8 cellular contexts compared by ENCODE assay signal in the genomic region with DNA sequence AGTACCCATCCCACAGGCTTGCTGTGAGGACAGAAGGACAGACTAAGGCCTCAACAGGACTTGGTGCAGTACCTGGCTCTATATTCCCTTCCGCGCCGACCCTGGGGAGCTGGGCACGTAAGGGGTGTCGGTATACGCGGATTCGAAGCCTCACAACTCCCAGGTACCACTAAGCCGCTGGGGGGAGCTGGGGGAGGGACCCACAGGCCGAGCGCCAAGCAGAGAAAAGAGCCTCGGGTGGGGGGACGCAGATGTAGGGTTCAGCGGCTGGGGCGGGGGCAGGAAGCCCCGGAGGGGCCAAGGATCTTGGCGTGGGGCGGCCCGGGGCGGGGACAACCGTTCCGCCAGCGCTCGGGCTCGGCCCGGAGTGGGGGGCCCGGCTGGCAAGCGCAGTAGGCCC.
A peak's percentile ranks its signal among the peaks of the same experiment; 100 is the strongest.
DNase-seq lines count a peak whose midpoint lies in the region; ATAC-seq, FAIRE-seq and TF ChIP-seq lines count a peak whose summit lies in the region.

No MANE protein-coding gene starts in this region.

- H3K36me3 Mint-ChIP-seq in T-helper 1 cell treated with Interleukin-12 subunit alpha and Interleukin-12 subunit beta and Interleukin-4 antibody, amounts not matched to agents 30 μg/mL and 1 μg/mL, for 36 hours (ENCODE audit: low read depth), result peaks cover 28% of the 10 kb centered on the region
- H3K36me3 Mint-ChIP-seq in immature natural killer cell, result peaks cover 9 to 15% (median 15%) of the 10 kb centered on the region in 3 donors

- peak; percentile 11 for ATAC-seq in HG03103 (IDR thresholded peaks at IDR 0.05; ENCODE audit: low read depth, unreplicated experiment)
- ATAC-seq in K562, result peak; percentile 65

- CTCF ChIA-PET in K562 (lab: Yijun Ruan, JAX; ENCODE audit: low intra/inter-chr PET ratio), result interaction anchor here (0.7 to 2.4 kb wide), 3 partner anchors 13 to 959 kb away, joined by 3 to 9 read pairs (median 3); no protein-coding TSS in a partner anchor

- POLR2A ChIA-PET in K562 (lab: Yijun Ruan, JAX), result interaction anchor here (1.0 to 2.8 kb wide), 5 partner anchors 13 to 226 kb away, joined by 3 to 14 read pairs (median 6); no protein-coding TSS in a partner anchor

- H3K27ac ChIP-seq in K562 (ENCODE audit: extremely low read depth, low read depth, low read length), result peak overlapping the region; percentile 83

- H4K20me1 ChIP-seq in K562 (replicated peaks; ENCODE audit: control insufficient read depth, insufficient read depth, low read length), result peaks cover 17% of the 10 kb centered on the region

- H3K27me3 Mint-ChIP-seq in T-helper 1 cell treated with Interleukin-12 subunit alpha and Interleukin-12 subunit beta and Interleukin-4 antibody, amounts not matched to agents 30 μg/mL and 1 μg/mL, for 36 hours (ENCODE audit: low read depth), result peaks cover 21% of the 10 kb centered on the region
- peaks cover 11 to 26% (median 19%) of the 10 kb centered on the region in 3 donors for H3K27me3 Mint-ChIP-seq in immature natural killer cell (ENCODE audit: low read depth in 3 of 3)

- H2AFZ ChIP-seq in K562 (ENCODE audit: low read depth, low read length), result peak overlapping the region; percentile 95; the same call in 1 of the 2 replicates

- FAIRE-seq in K562 (lab: Jason Lieb, UNC), result no peak

- H3K9ac ChIP-seq in K562 (ENCODE audit: insufficient read depth in 1 of 2, low read depth in 2 of 2, low read length in 2 of 2), result peak overlapping the region; percentile 88 to 94

- H3K27me3 ChIP-seq in K562 (ENCODE audit: control insufficient read depth in 2 of 2, insufficient read depth in 2 of 2, low read length in 2 of 2), result no peaks in the 10 kb centered on the region

- intact Hi-C loops in K562 (cut with micrococcal nuclease), result loop anchor here (10.0 kb wide), 1 partner anchor 199 kb away; no protein-coding TSS in a partner anchor

- no peak for TF ChIP-seq RAD21 in K562 (CRISPR knock-in tag; conservative IDR thresholded peaks at IDR 0.05 in 1 of 2, IDR thresholded peaks at IDR 0.05 in 1 of 2)

- TF ChIP-seq EP300 in K562 (IDR thresholded peaks at IDR 0.05; ENCODE audit: low read length), result no peak

- 0% methylated on average over 21 of the region's 28 CpGs for WGBS in K562 (ENCODE audit: insufficient coverage, low coverage, missing lambda C conversion rate)

- H3K4me3 Mint-ChIP-seq in T-helper 1 cell treated with Interleukin-12 subunit alpha and Interleukin-12 subunit beta and Interleukin-4 antibody, amounts not matched to agents 30 μg/mL and 1 μg/mL, for 36 hours, result peak overlapping the region; percentile 92
- H3K4me3 Mint-ChIP-seq in immature natural killer cell, result peak overlapping the region; percentile 89 to 95 (median 90)

- DNase-seq in NCI-H2227 (lab: John Stamatoyannopoulos, UW; ENCODE audit: unreplicated experiment) (peak; percentile 41), NCI-H2227 treated with DMSO at 0.1 percent for 48 hours (lab: John Stamatoyannopoulos, UW) (no peak), K562 (ENCODE audit: extremely low read depth in 1 of 4, low spot score in 3 of 4) (peak in 3 of 4 experiments; percentile 67 to 81 (median 77)), immature natural killer cell (no peak), AG08395 (ENCODE audit: low spot score) (no peak)
- DNase-seq in stimulated activated CD4-positive, alpha-beta T cell treated with anti-CD3 and anti-CD28 coated beads, Interleukin-15, amount 100 ng/mL, for 24 hours, result peak; percentile 64

- no peak for TF ChIP-seq POLR2A in K562 (conservative IDR thresholded peaks at IDR 0.05)

- peaks cover 20 to 22% of the 10 kb centered on the region in 2 experiments for H3K4me1 ChIP-seq in K562 (replicated peaks in 1 of 2; ENCODE audit: control insufficient read depth in 2 of 2, insufficient read depth in 2 of 2, low read length in 2 of 2)

- peak in 1 of 3 experiments; percentile 14; a peak in 1 of 6 replicates for TF ChIP-seq CTCF in K562 (IDR thresholded peaks at IDR 0.05 in 2 of 3, conservative IDR thresholded peaks at IDR 0.05 in 1 of 3; ENCODE audit: insufficient read depth in 2 of 3, low read depth in 1 of 3, low read length in 3 of 3)

- H3K27ac Mint-ChIP-seq in T-helper 1 cell treated with Interleukin-12 subunit alpha and Interleukin-12 subunit beta and Interleukin-4 antibody, amounts not matched to agents 30 μg/mL and 1 μg/mL, for 36 hours, result peak overlapping the region; percentile 86
- H3K27ac Mint-ChIP-seq in immature natural killer cell, result peak overlapping the region; percentile 79 to 93 (median 90)

- peaks cover 10% of the 10 kb centered on the region for H3K9me1 ChIP-seq in K562 (ENCODE audit: control insufficient read depth, insufficient read depth, low read length)

- BruUV-seq in K562 (replicated peaks; lab: Mats Ljungman, UMichigan), result no TSS peak

- H3K9me3 ChIP-seq in K562 (replicated peaks; ENCODE audit: control insufficient read depth, insufficient read depth, low read depth, low read length), result no peaks in the 10 kb centered on the region

- H3K36me3 ChIP-seq in K562 (ENCODE audit: control insufficient read depth, insufficient read depth, low read length), result peaks cover 38% of the 10 kb centered on the region

- H3K4me3 ChIP-seq in K562, result peak overlapping the region; percentile 84

- H3K79me2 ChIP-seq in K562 (ENCODE audit: control insufficient read depth, insufficient read depth, low read length), result peaks cover 30% of the 10 kb centered on the region

- in situ Hi-C loops in K562 (cut with MboI), result no loop called here

- H3K9me3 Mint-ChIP-seq in T-helper 1 cell treated with Interleukin-12 subunit alpha and Interleukin-12 subunit beta and Interleukin-4 antibody, amounts not matched to agents 30 μg/mL and 1 μg/mL, for 36 hours, result no peaks in the 10 kb centered on the region
- no peaks in the 10 kb centered on the region for H3K9me3 Mint-ChIP-seq in immature natural killer cell

- peaks cover 35% of the 10 kb centered on the region for H3K4me1 Mint-ChIP-seq in T-helper 1 cell treated with Interleukin-12 subunit alpha and Interleukin-12 subunit beta and Interleukin-4 antibody, amounts not matched to agents 30 μg/mL and 1 μg/mL, for 36 hours (ENCODE audit: low read depth)
- H3K4me1 Mint-ChIP-seq in immature natural killer cell, result peaks cover 43 to 46% of the 10 kb centered on the region in 2 donors

- H3K4me2 ChIP-seq in K562 (ENCODE audit: insufficient read depth, low read length), result peak overlapping the region; percentile 93

TF ChIP-seq in K562, 482 proteins besides CTCF, POLR2A, EP300 and RAD21 (continues in another document):
- TF ChIP-seq RBM25 (IDR thresholded peaks at IDR 0.05; ENCODE audit: low read depth, low read length, severe bottlenecking) (no peak), CXXC5 (CRISPR knock-in tag; IDR thresholded peaks at IDR 0.05) (no peak), ZC3H4 (CRISPR knock-in tag; IDR thresholded peaks at IDR 0.05; ENCODE audit: borderline replicate concordance) (no peak), SRSF1 (IDR thresholded peaks at IDR 0.05; ENCODE audit: low read depth, low read length) (no peak), ERF (CRISPR knock-in tag; IDR thresholded peaks at IDR 0.05) (no peak), MAX (CRISPR knock-in tag; IDR thresholded peaks at IDR 0.05) (no peak), CTCFL (IDR thresholded peaks at IDR 0.05; ENCODE audit: borderline replicate concordance, insufficient read depth, low read depth, low read length, poor library complexity, severe bottlenecking) (peak; percentile 18), HDGF (IDR thresholded peaks at IDR 0.05) (no peak), HNRNPH1 (optimal IDR thresholded peaks at IDR 0.05; ENCODE audit: low read depth, low read length) (no peak), ZNF263 (CRISPR knock-in tag; IDR thresholded peaks at IDR 0.05; ENCODE audit: borderline replicate concordance) (no peak)
- TF ChIP-seq, protein P1, sequence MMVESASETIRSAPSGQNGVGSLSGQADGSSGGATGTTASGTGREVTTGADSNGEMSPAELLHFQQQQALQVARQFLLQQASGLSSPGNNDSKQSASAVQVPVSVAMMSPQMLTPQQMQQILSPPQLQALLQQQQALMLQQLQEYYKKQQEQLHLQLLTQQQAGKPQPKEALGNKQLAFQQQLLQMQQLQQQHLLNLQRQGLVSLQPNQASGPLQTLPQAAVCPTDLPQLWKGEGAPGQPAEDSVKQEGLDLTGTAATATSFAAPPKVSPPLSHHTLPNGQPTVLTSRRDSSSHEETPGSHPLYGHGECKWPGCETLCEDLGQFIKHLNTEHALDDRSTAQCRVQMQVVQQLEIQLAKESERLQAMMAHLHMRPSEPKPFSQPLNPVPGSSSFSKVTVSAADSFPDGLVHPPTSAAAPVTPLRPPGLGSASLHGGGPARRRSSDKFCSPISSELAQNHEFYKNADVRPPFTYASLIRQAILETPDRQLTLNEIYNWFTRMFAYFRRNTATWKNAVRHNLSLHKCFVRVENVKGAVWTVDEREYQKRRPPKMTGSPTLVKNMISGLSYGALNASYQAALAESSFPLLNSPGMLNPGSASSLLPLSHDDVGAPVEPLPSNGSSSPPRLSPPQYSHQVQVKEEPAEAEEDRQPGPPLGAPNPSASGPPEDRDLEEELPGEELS (CRISPR knock-in tag; IDR thresholded peaks at IDR 0.05; ENCODE audit: borderline replicate concordance), result no peak

Comparison
In these comparisons a context has a peak if more than half of its experiments do, and no peak if none do; other contexts are left out.
1. DNase-seq: peak in NCI-H2227 (single experiment), K562 (3 of 4) and stimulated activated CD4-positive, alpha-beta T cell treated with anti-CD3 and anti-CD28 coated beads, Interleukin-15, amount 100 ng/mL, for 24 hours (single experiment); none in NCI-H2227 treated with DMSO at 0.1 percent for 48 hours (single experiment), immature natural killer cell (0 of 3) and AG08395 (single experiment).